In the genomic region with DNA sequence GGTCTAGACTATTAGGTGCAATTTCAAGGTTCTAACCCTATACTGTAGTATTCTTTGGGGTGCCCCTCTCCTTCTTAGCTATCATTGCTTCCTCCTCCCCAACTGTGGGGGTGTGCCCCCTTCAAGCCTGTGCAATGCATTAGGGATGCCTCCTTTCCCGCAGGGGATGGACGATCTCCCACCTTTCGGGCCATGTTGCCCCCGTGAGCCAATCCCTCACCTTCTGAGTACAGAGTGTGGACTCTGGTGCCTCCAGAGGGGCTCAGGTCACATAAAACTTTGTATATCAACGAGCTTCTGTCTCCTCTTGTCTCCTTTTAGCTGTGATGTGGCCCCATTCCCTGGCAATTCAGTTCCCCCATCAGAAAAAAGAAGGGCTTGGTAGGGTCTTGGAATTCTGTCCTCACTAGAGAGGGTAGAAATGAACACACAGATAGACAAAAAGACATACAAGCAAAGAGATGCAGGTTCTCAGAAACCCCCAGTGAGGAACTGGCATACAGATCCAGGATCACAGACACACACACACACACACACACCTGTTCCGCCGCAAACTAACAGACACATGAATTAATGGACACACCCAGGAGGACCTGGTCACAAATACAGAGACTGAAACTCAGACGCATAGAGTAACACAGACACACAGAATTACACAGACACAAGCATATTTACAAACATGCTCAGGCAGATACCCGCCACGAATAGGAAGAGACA, we compare ENCODE assay signal across 8 cellular contexts. TPM values are rescaled to one million over a fixed set of nuclear protein-coding genes. Genes with fewer than 3 reads are reported as not detected.
DNase-seq lines count a peak whose midpoint lies in the region; ATAC-seq and TF ChIP-seq lines count a peak whose summit lies in the region.

No MANE protein-coding gene starts in this region.

- TF ChIP-seq CTCF in CD14-positive monocyte (IDR thresholded peaks at IDR 0.05) (no peak), PC-9 (conservative IDR thresholded peaks at IDR 0.05) (no peak), neural crest cell (conservative IDR thresholded peaks at IDR 0.05) (no peak)

- CTCF ChIA-PET in PC-9 (lab: Charles Lee) = interaction anchor here (0.7 kb wide), 1 partner anchor 117 kb away, joined by 4 read pairs; no protein-coding TSS in a partner anchor

- H3K4me3 Mint-ChIP-seq in CD14-positive monocyte (peak overlapping the region; percentile 96), neural crest cell (peak overlapping the region; percentile 96)
- peak overlapping the region; percentile 92 to 97 for H3K4me3 Mint-ChIP-seq in effector memory CD8-positive, alpha-beta T cell

- no peak for DNase-seq in CD14-positive monocyte (ENCODE audit: low spot score)
- no peak for DNase-seq in PC-9
- no peak for DNase-seq in effector memory CD8-positive, alpha-beta T cell
- DNase-seq in neural crest cell (ENCODE audit: low read depth, low spot score) = no peak
- DNase-seq in NCI-H774 (lab: John Stamatoyannopoulos, UW) = no peak
- no peak for DNase-seq in EL

- H3K27me3 ChIP-seq in PC-9 (ENCODE audit: insufficient read depth, low read depth) = no peaks in the 10 kb centered on the region

- H3K27me3 Mint-ChIP-seq in CD14-positive monocyte (ENCODE audit: low read depth in 3 of 3) (peaks cover 4 to 18% (median 12%) of the 10 kb centered on the region in 3 donors), neural crest cell (ENCODE audit: low read depth) (peaks cover 3% of the 10 kb centered on the region)
- H3K27me3 Mint-ChIP-seq in effector memory CD8-positive, alpha-beta T cell = no peaks in the 10 kb centered on the region

- H4K20me1 ChIP-seq in PC-9 (ENCODE audit: insufficient read depth) = 0 out of 2 replicates have a peak, but pooled peaks cover under 1% of the 10 kb centered on the region

- peak overlapping the region in 6 of 7 donors; percentile 99 to 100 (median 100) for H3K27ac Mint-ChIP-seq in CD14-positive monocyte
- peak overlapping the region; percentile 100 for H3K27ac Mint-ChIP-seq in effector memory CD8-positive, alpha-beta T cell
- no peak overlapping the region for H3K27ac Mint-ChIP-seq in neural crest cell (ENCODE audit: unreplicated experiment)

- BruUV-seq in PC-9 (replicated peaks; lab: Mats Ljungman, UMichigan) = no TSS peak

- intact Hi-C loops in CD14-positive monocyte (cut with micrococcal nuclease) = loop anchor here (1.0 to 10.0 kb wide), 6 partner anchors 34 to 173 kb away; a partner anchor contains a TSS
- intact Hi-C loops in PC-9 (cut with micrococcal nuclease; ENCODE audit: unreplicated experiment) = loop anchor here (1.0 to 10.0 kb wide), 5 partner anchors 42 to 599 kb away; a partner anchor contains a TSS

- no peaks in the 10 kb centered on the region for H3K9me2 ChIP-seq in PC-9 (ENCODE audit: insufficient read depth)

- H3F3A ChIP-seq in PC-9 (ENCODE audit: insufficient read depth, low read depth) = peaks cover 24% of the 10 kb centered on the region; the same call in 1 of the 2 replicates

- H3K4me1 ChIP-seq in PC-9 (replicated peaks; ENCODE audit: insufficient read depth) = peaks cover 9% of the 10 kb centered on the region; the same call in 1 of the 2 replicates

- H3K9me3 Mint-ChIP-seq in CD14-positive monocyte = peaks cover 0 to 3% (median 0%) of the 10 kb centered on the region in 7 donors
- H3K9me3 Mint-ChIP-seq in effector memory CD8-positive, alpha-beta T cell = no peaks in the 10 kb centered on the region
- no peaks in the 10 kb centered on the region for H3K9me3 Mint-ChIP-seq in neural crest cell

- H3K79me2 ChIP-seq in PC-9 (ENCODE audit: low read depth) = peaks cover 28% of the 10 kb centered on the region

- H3K9me3 ChIP-seq in PC-9 (ENCODE audit: insufficient read depth, low read depth) = no peaks in the 10 kb centered on the region

- peak overlapping the region; percentile 79 for H3K4me2 ChIP-seq in PC-9

- H3K36me3 ChIP-seq in PC-9 (ENCODE audit: low read depth) = no peaks in the 10 kb centered on the region

- no peak for ATAC-seq in effector memory CD8-positive, alpha-beta T cell (replicated peaks)
- ATAC-seq in GM21526 (IDR thresholded peaks at IDR 0.05; ENCODE audit: low FRiP score, unreplicated experiment) (no peak), HG03442 (IDR thresholded peaks at IDR 0.05; ENCODE audit: unreplicated experiment) (no peak)

- no peak overlapping the region for H3K27ac ChIP-seq in PC-9

- H3K36me3 Mint-ChIP-seq in CD14-positive monocyte = peaks cover 0 to 3% of the 10 kb centered on the region in 2 donors
- peaks cover 49% of the 10 kb centered on the region for H3K36me3 Mint-ChIP-seq in effector memory CD8-positive, alpha-beta T cell (ENCODE audit: insufficient read depth)
- peaks cover 3% of the 10 kb centered on the region for H3K36me3 Mint-ChIP-seq in neural crest cell (ENCODE audit: low read depth)

- POLR2A ChIA-PET in PC-9 (lab: Charles Lee; ENCODE audit: unreplicated experiment) = interaction anchor here (1.3 kb wide), 1 partner anchor 57 kb away, joined by 20 read pairs; no protein-coding TSS in a partner anchor

- H2AFZ ChIP-seq in PC-9 = peak overlapping the region; percentile 14; the same call in 1 of the 2 replicates

- peak overlapping the region; percentile 85; the same call in 1 of the 2 replicates for H3K4me3 ChIP-seq in PC-9

- H3K4me1 Mint-ChIP-seq in CD14-positive monocyte (peaks cover 29% of the 10 kb centered on the region), neural crest cell (peaks cover 27% of the 10 kb centered on the region)
- H3K4me1 Mint-ChIP-seq in effector memory CD8-positive, alpha-beta T cell (ENCODE audit: low read depth in 2 of 2) = peaks cover 34% of the 10 kb centered on the region in 2 donors

RNA-seq across cellular contexts. Expression of a gene that starts 2.5 kb away (rescaled TPM):
- 10 to 100 TPM; 22.6 to 30.3 TPM for polyA plus RNA-seq in CD14-positive monocyte
- total RNA-seq in PC-9 (2021) = 248 and 266 TPM in 2 replicates
- total RNA-seq in neural crest cell = 306 and 320 TPM in 2 replicates

RNA-seq across cellular contexts. Expression of a gene that starts 42.6 kb away (rescaled TPM):
- under 1 TPM in 1 of 2 donors, not detected in 1; 0.05 TPM for polyA plus RNA-seq in CD14-positive monocyte
- total RNA-seq in PC-9 (2021) (236 and 271 TPM in 2 replicates), neural crest cell (6.4 and 6.8 TPM in 2 replicates)

RNA-seq across cellular contexts. Expression of a gene that starts 48.3 kb away (rescaled TPM):
- polyA plus RNA-seq in CD14-positive monocyte = 10 to 100 TPM in 1 of 2 donors, 1 to 10 TPM in 1; 8.8 to 13.0 TPM
- total RNA-seq in PC-9 (2021) (24.1 and 26.4 TPM in 2 replicates), neural crest cell (47.3 and 48.5 TPM in 2 replicates)

Comparison
In these comparisons a context has a peak if more than half of its experiments do, and no peak if none do; other contexts are left out.
1. RNA of a gene that starts 42.6 kb away (total RNA-seq): 236 to 271 TPM in PC-9; 6.4 to 6.8 TPM in neural crest cell; every median in the first group is over 10 times any median in the second.
2. Peak in every context shown above with its lines, with median percentiles within 50 percentile points of each other: H3K4me3 Mint-ChIP-seq.